Comparison of ENCODE assay signal across 2 cellular contexts in the genomic region with DNA sequence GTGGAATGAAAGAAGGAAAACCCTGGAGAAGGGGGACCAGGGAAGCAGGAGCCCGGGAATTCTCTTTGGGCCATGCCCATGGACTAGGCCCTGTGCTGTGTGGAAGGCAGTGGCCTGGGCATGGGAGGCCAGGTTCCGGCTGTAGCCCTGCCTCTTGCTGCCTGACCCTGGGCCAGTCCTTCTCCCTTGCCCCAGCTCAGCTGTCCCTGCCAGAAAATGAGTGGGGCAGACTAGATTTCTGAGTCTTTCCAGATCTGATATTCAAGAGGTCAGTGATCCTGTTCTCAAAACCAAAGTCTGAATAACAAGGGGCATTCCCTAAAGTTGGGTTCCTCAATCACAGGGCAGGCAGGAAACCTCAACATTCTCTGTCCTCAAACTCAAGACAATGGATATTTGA.
TF ChIP-seq lines count a peak whose summit lies in the region.

No MANE protein-coding gene starts in this region.

TF ChIP-seq in IMR-90, 13 proteins besides CTCF, POLR2A, EP300 and RAD21:
- TF ChIP-seq CEBPB (IDR thresholded peaks at IDR 0.05; ENCODE audit: low read depth, low read length) (no peak), CHD1 (IDR thresholded peaks at IDR 0.05; ENCODE audit: low read depth, low read length) (no peak), BHLHE40 (IDR thresholded peaks at IDR 0.05; ENCODE audit: low read depth, low read length) (no peak), RCOR1 (IDR thresholded peaks at IDR 0.05; ENCODE audit: insufficient replicate concordance, low read length) (no peak), RFX5 (IDR thresholded peaks at IDR 0.05; ENCODE audit: low read depth, low read length) (no peak), MAFK (IDR thresholded peaks at IDR 0.05; ENCODE audit: low read depth, low read length) (no peak), FOS (IDR thresholded peaks at IDR 0.05; ENCODE audit: low read depth, low read length) (no peak), SMC3 (IDR thresholded peaks at IDR 0.05; ENCODE audit: low read depth, low read length) (no peak), MAZ (IDR thresholded peaks at IDR 0.05; ENCODE audit: borderline replicate concordance, low read depth, low read length) (no peak), MXI1 (IDR thresholded peaks at IDR 0.05; ENCODE audit: borderline replicate concordance, low read depth, low read length) (no peak), NFE2L2 (IDR thresholded peaks at IDR 0.05; ENCODE audit: low read depth, low read length) (no peak)
- TF ChIP-seq, protein P1, sequence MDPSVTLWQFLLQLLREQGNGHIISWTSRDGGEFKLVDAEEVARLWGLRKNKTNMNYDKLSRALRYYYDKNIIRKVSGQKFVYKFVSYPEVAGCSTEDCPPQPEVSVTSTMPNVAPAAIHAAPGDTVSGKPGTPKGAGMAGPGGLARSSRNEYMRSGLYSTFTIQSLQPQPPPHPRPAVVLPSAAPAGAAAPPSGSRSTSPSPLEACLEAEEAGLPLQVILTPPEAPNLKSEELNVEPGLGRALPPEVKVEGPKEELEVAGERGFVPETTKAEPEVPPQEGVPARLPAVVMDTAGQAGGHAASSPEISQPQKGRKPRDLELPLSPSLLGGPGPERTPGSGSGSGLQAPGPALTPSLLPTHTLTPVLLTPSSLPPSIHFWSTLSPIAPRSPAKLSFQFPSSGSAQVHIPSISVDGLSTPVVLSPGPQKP (IDR thresholded peaks at IDR 0.05; ENCODE audit: borderline replicate concordance, low read depth, low read length) = no peak
- TF ChIP-seq, protein P2, sequence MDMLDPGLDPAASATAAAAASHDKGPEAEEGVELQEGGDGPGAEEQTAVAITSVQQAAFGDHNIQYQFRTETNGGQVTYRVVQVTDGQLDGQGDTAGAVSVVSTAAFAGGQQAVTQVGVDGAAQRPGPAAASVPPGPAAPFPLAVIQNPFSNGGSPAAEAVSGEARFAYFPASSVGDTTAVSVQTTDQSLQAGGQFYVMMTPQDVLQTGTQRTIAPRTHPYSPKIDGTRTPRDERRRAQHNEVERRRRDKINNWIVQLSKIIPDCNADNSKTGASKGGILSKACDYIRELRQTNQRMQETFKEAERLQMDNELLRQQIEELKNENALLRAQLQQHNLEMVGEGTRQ (IDR thresholded peaks at IDR 0.05; ENCODE audit: low read depth, low read length) = no peak

TF ChIP-seq in H1, 55 proteins besides CTCF, POLR2A, EP300 and RAD21:
- TF ChIP-seq RXRA (IDR thresholded peaks at IDR 0.05; ENCODE audit: insufficient read depth, low read depth, low read length) (no peak), RFX5 (IDR thresholded peaks at IDR 0.05; ENCODE audit: borderline replicate concordance, low read depth, low read length) (no peak), SIRT6 (IDR thresholded peaks at IDR 0.05; ENCODE audit: low read length) (no peak), SRF (IDR thresholded peaks at IDR 0.05; ENCODE audit: low read depth, low read length) (no peak), RNF2 (IDR thresholded peaks at IDR 0.05; ENCODE audit: borderline replicate concordance, low read depth, low read length, missing control alignments, poor library complexity, severe bottlenecking) (no peak), KDM5A (IDR thresholded peaks at IDR 0.05; ENCODE audit: low read length) (no peak), BRCA1 (IDR thresholded peaks at IDR 0.05; ENCODE audit: low read depth, low read length) (no peak), TAF1 (IDR thresholded peaks at IDR 0.05; ENCODE audit: low read depth, low read length) (no peak), CHD2 (IDR thresholded peaks at IDR 0.05; ENCODE audit: low read length) (no peak), ASH2L (IDR thresholded peaks at IDR 0.05; ENCODE audit: low read length) (no peak)
- TF ChIP-seq, protein P3, sequence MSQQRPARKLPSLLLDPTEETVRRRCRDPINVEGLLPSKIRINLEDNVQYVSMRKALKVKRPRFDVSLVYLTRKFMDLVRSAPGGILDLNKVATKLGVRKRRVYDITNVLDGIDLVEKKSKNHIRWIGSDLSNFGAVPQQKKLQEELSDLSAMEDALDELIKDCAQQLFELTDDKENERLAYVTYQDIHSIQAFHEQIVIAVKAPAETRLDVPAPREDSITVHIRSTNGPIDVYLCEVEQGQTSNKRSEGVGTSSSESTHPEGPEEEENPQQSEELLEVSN (IDR thresholded peaks at IDR 0.05) = no peak
TF ChIP-seq in H1: peak in this region for 0.
